ENCODE assay signal across 21 cellular contexts in genomic region chr18:72555101-72555500, GRCh38. TPM values are rescaled to one million over a fixed set of nuclear protein-coding genes. Genes with fewer than 3 reads are reported as not detected.
DNase-seq lines count a peak whose midpoint lies in the region; ATAC-seq and TF ChIP-seq lines count a peak whose summit lies in the region.
"Had no signal": no experiment of that assay in that cellular context is flagged by ENCODE, and none has a peak within 500 bp of the region (broad histone marks: within the 10 kb centered on the region; RNA-seq: fewer than 3 reads in every experiment).

No MANE protein-coding gene starts in this region.

- DNase-seq in activated CD4-positive, alpha-beta T cell treated with anti-CD3 and anti-CD28 coated beads for 36 hours, result peak; percentile 6
- DNase-seq in activated CD4-positive, alpha-beta T cell treated with anti-CD3 and anti-CD28 coated beads for 48 hours, result no peak
- DNase-seq in kidney tubule cell (ENCODE audit: low spot score) (peak; percentile 4), NCI-H524 treated with DMSO at 0.1 percent for 48 hours (lab: John Stamatoyannopoulos, UW) (no peak)
- no peak for DNase-seq in activated CD8-positive, alpha-beta memory T cell treated with anti-CD3 and anti-CD28 coated beads, Interleukin-2, amount 50 U/mL, for 48 hours
- DNase-seq: GOT3, HFFc6, KBM-7, MG63, NCI-H1694, NCI-H2029 treated with DMSO at 0.1 percent for 48 hours, NCI-H2227 treated with DMSO at 0.1 percent for 48 hours, NCI-H69, SJCRH30 had no signal

- H3K27ac Mint-ChIP-seq in activated CD4-positive, alpha-beta T cell treated with anti-CD3 and anti-CD28 coated beads for 36 hours, result no peak overlapping the region
- H3K27ac Mint-ChIP-seq: HFFc6 had no signal

- no peaks in the 10 kb centered on the region for H3K9me3 Mint-ChIP-seq in activated CD4-positive, alpha-beta T cell treated with anti-CD3 and anti-CD28 coated beads for 36 hours (ENCODE audit: low read depth)
- H3K9me3 Mint-ChIP-seq: HFFc6 had no signal

- intact Hi-C loops in activated CD4-positive, alpha-beta T cell treated with anti-CD3 and anti-CD28 coated beads for 36 hours (cut with DNase I, micrococcal nuclease), result no loop called here

- no peaks in the 10 kb centered on the region for H3K9me3 ChIP-seq in OCI-LY3 (ENCODE audit: insufficient read depth, low read length)
- H3K9me3 ChIP-seq: HAP-1, MG63, SJCRH30 had no signal

- TF ChIP-seq CTCF in OCI-LY3 (IDR thresholded peaks at IDR 0.05; ENCODE audit: low read depth, low read length), result no peak

- peak overlapping the region; percentile 79 for H2AFZ ChIP-seq in OCI-LY3 (ENCODE audit: low read depth, low read length)

- no peak for ATAC-seq in activated CD4-positive, alpha-beta T cell treated with anti-CD3 and anti-CD28 coated beads for 36 hours
- ATAC-seq in GM19372 (IDR thresholded peaks at IDR 0.05; ENCODE audit: low read depth, unreplicated experiment) (peak; percentile 72), GM18520 (IDR thresholded peaks at IDR 0.05; ENCODE audit: unreplicated experiment) (no peak)
- ATAC-seq: SK-N-SH treated with all-trans-retinoic acid at 6 μM for 48 hours had no signal

- CTCF ChIA-PET in activated CD4-positive, alpha-beta T cell treated with anti-CD3 and anti-CD28 coated beads for 36 hours (lab: Charles Lee), result no interaction called here

- no peaks in the 10 kb centered on the region for H3K79me2 ChIP-seq in OCI-LY3 (ENCODE audit: low read length)

- H3K9ac ChIP-seq in OCI-LY3 (ENCODE audit: low read length), result 0 out of 2 replicates have a peak overlapping the region, but pooled peaks have one; percentile 9

- H3K4me1 ChIP-seq in OCI-LY3 (ENCODE audit: low read length), result peaks cover 15% of the 10 kb centered on the region
- H3K4me1 ChIP-seq: HAP-1, SJCRH30 had no signal

- H3K4me1 Mint-ChIP-seq in activated CD4-positive, alpha-beta T cell treated with anti-CD3 and anti-CD28 coated beads for 36 hours, result peaks cover 2% of the 10 kb centered on the region

- H3K4me3 ChIP-seq in OCI-LY3 (ENCODE audit: low read length), result peak overlapping the region; percentile 52
- H3K4me3 ChIP-seq: HAP-1, MG63, SJCRH30 had no signal

- no peak overlapping the region for H3K4me3 Mint-ChIP-seq in activated CD4-positive, alpha-beta T cell treated with anti-CD3 and anti-CD28 coated beads for 36 hours
- H3K4me3 Mint-ChIP-seq: HFFc6 had no signal

- POLR2A ChIA-PET in activated CD4-positive, alpha-beta T cell treated with anti-CD3 and anti-CD28 coated beads for 36 hours (lab: Charles Lee), result no interaction called here

- no peaks in the 10 kb centered on the region for H3K27me3 ChIP-seq in OCI-LY3 (ENCODE audit: low read depth, low read length)
- H3K27me3 ChIP-seq: MG63, SJCRH30 had no signal

- no peaks in the 10 kb centered on the region for H3K27me3 Mint-ChIP-seq in activated CD4-positive, alpha-beta T cell treated with anti-CD3 and anti-CD28 coated beads for 36 hours

- no peaks in the 10 kb centered on the region for H3K36me3 ChIP-seq in OCI-LY3 (replicated peaks; ENCODE audit: low read depth, low read length)
- H3K36me3 ChIP-seq: HAP-1, MG63, SJCRH30 had no signal

- no peak overlapping the region for H3K27ac ChIP-seq in OCI-LY3 (ENCODE audit: low read length)
- H3K27ac ChIP-seq: 22Rv1, SJCRH30 had no signal

- peak overlapping the region; percentile 69 for H3K4me2 ChIP-seq in OCI-LY3 (ENCODE audit: low read length)

- H4K20me1 ChIP-seq in OCI-LY3 (ENCODE audit: insufficient read depth, low read length), result no peaks in the 10 kb centered on the region

- H3K36me3 Mint-ChIP-seq in activated CD4-positive, alpha-beta T cell treated with anti-CD3 and anti-CD28 coated beads for 36 hours (ENCODE audit: low read depth), result no peaks in the 10 kb centered on the region

RNA-seq across cellular contexts. Expression of gene CBLN2, which starts 11.0 kb away (rescaled TPM):
- total RNA-seq in activated CD4-positive, alpha-beta T cell treated with anti-CD3 and anti-CD28 coated beads for 36 hours, result not detected
- total RNA-seq: HFFc6, LHCN-M2 had no signal

Comparison
In these comparisons a context has a peak if more than half of its experiments do, and no peak if none do; other contexts are left out.
1. DNase-seq: peak in activated CD4-positive, alpha-beta T cell treated with anti-CD3 and anti-CD28 coated beads for 36 hours (single experiment) and kidney tubule cell (single experiment); none in activated CD4-positive, alpha-beta T cell treated with anti-CD3 and anti-CD28 coated beads for 48 hours (single experiment), activated CD8-positive, alpha-beta memory T cell treated with anti-CD3 and anti-CD28 coated beads, Interleukin-2, amount 50 U/mL, for 48 hours (single experiment) and NCI-H524 treated with DMSO at 0.1 percent for 48 hours (single experiment).